11 cellular contexts compared by ENCODE assay signal in genomic region chr12:8993827-8994226, GRCh38.
"Had no signal": no experiment of that assay in that cellular context is flagged by ENCODE, and none has a peak within 500 bp of the region (broad histone marks: within the 10 kb centered on the region; RNA-seq: fewer than 3 reads in every experiment).

No MANE protein-coding gene starts in this region.

- H3K36me3 Mint-ChIP-seq: naive B cell had no signal

- H3K27ac ChIP-seq: dorsolateral prefrontal cortex, hepatocyte, transverse colon had no signal

- H3K9me3 Mint-ChIP-seq: naive B cell; stimulated activated naive B cell treated with anti-CD40 and anti-IgM and Interleukin-4, amounts not matched to agents 10 μg/mL and 1 μg/mL and 100 μg/mL, for 72 hours had no signal

- H3K9me3 ChIP-seq: transverse colon had no signal

- H3K4me1 ChIP-seq: transverse colon had no signal

- ATAC-seq: esophagus mucosa; left lobe of liver; stimulated activated naive B cell treated with anti-CD40 and anti-IgM and Interleukin-4, amounts not matched to agents 10 μg/mL and 1 μg/mL and 100 μg/mL, for 72 hours had no signal

- H3K4me3 Mint-ChIP-seq: naive B cell; stimulated activated naive B cell treated with anti-CD40 and anti-IgM and Interleukin-4, amounts not matched to agents 10 μg/mL and 1 μg/mL and 100 μg/mL, for 72 hours had no signal

- H3K4me3 ChIP-seq: dorsolateral prefrontal cortex, hepatocyte, transverse colon had no signal

- H3K27me3 Mint-ChIP-seq: naive B cell; stimulated activated naive B cell treated with anti-CD40 and anti-IgM and Interleukin-4, amounts not matched to agents 10 μg/mL and 1 μg/mL and 100 μg/mL, for 72 hours had no signal

- H3K27ac Mint-ChIP-seq: naive B cell; stimulated activated naive B cell treated with anti-CD40 and anti-IgM and Interleukin-4, amounts not matched to agents 10 μg/mL and 1 μg/mL and 100 μg/mL, for 72 hours had no signal

- H3K27me3 ChIP-seq: dorsolateral prefrontal cortex, hepatocyte, transverse colon had no signal

- DNase-seq: activated effector memory CD4-positive, alpha-beta T cell treated with Interleukin-2 at 50 U/mL for 16 hours; dorsolateral prefrontal cortex; mammary epithelial cell; naive B cell; stimulated activated CD4-positive, alpha-beta T cell treated with anti-CD3 and anti-CD28 coated beads, Interleukin-2, amount 100 ng/mL, for 48 hours; stimulated activated naive B cell treated with anti-CD40 and anti-IgM and Interleukin-4, amounts not matched to agents 10 μg/mL and 1 μg/mL and 100 μg/mL, for 72 hours; SW 1271; transverse colon had no signal

- H3K36me3 ChIP-seq: transverse colon had no signal
